ENCODE assay signal across 10 cellular contexts in genomic region chr11:82969811-82970210, GRCh38.
DNase-seq lines count a peak whose midpoint lies in the region; ATAC-seq and TF ChIP-seq lines count a peak whose summit lies in the region.
"Had no signal": no experiment of that assay in that cellular context is flagged by ENCODE, and none has a peak within 500 bp of the region (broad histone marks: within the 10 kb centered on the region; RNA-seq: fewer than 3 reads in every experiment).

No MANE protein-coding gene starts in this region.

- no peak for DNase-seq in CD4-positive, alpha-beta T cell
- no peak for DNase-seq in right atrium auricular region (ENCODE audit: low spot score)
- no peak for DNase-seq in A172 (ENCODE audit: low spot score)
- DNase-seq in HAP-1 (ENCODE audit: low spot score in 2 of 2), result no peak
- no peak for DNase-seq in NCI-H2227 (lab: John Stamatoyannopoulos, UW; ENCODE audit: unreplicated experiment)
- DNase-seq: activated CD4-positive, alpha-beta T cell treated with anti-CD3 and anti-CD28 coated beads, Interleukin-2, amount 50 U/mL, for 4 hours; transverse colon had no signal

- CTCF ChIA-PET in CD4-positive, alpha-beta T cell (lab: Charles Lee), result no interaction called here

- H3K4me1 ChIP-seq in right atrium auricular region (no peaks in the 10 kb centered on the region), HAP-1 (peaks cover 13% of the 10 kb centered on the region)
- H3K4me1 ChIP-seq: transverse colon had no signal

- no peak for TF ChIP-seq CTCF in CD4-positive, alpha-beta T cell (IDR thresholded peaks at IDR 0.05)
- TF ChIP-seq CTCF in right atrium auricular region (IDR thresholded peaks at IDR 0.05), result no peak

- H3K36me3 ChIP-seq in right atrium auricular region (no peaks in the 10 kb centered on the region), HAP-1 (replicated peaks) (no peaks in the 10 kb centered on the region)
- H3K36me3 ChIP-seq: transverse colon had no signal

- H3K9me3 Mint-ChIP-seq in CD4-positive, alpha-beta T cell, result peaks cover 3% of the 10 kb centered on the region

- no peaks in the 10 kb centered on the region for H3K27me3 ChIP-seq in CD4-positive, alpha-beta T cell (ENCODE audit: control insufficient read depth, insufficient read depth, low read length)
- no peaks in the 10 kb centered on the region for H3K27me3 ChIP-seq in right atrium auricular region
- H3K27me3 ChIP-seq in HAP-1 (ENCODE audit: low read depth), result no peaks in the 10 kb centered on the region
- H3K27me3 ChIP-seq: transverse colon had no signal

- H3K27ac Mint-ChIP-seq in CD4-positive, alpha-beta T cell, result peak overlapping the region; percentile 86

- no peak overlapping the region for H3K4me3 ChIP-seq in right atrium auricular region
- H3K4me3 ChIP-seq in HAP-1, result no peak overlapping the region
- H3K4me3 ChIP-seq: transverse colon had no signal

- H3K36me3 Mint-ChIP-seq in CD4-positive, alpha-beta T cell (ENCODE audit: low read depth), result no peaks in the 10 kb centered on the region

- ATAC-seq in CD4-positive, alpha-beta T cell (ENCODE audit: poor library complexity), result peak; percentile 21
- ATAC-seq in GM19035 (IDR thresholded peaks at IDR 0.05; ENCODE audit: unreplicated experiment), result peak; percentile 99
- peak; percentile 90 for ATAC-seq in HG02759 (IDR thresholded peaks at IDR 0.05; ENCODE audit: unreplicated experiment)
- ATAC-seq in HG03565 (IDR thresholded peaks at IDR 0.05; ENCODE audit: unreplicated experiment), result peak; percentile 98

- no peaks in the 10 kb centered on the region for H3K9me3 ChIP-seq in CD4-positive, alpha-beta T cell (ENCODE audit: control insufficient read depth, low read length)
- H3K9me3 ChIP-seq in right atrium auricular region, result no peaks in the 10 kb centered on the region
- no peaks in the 10 kb centered on the region for H3K9me3 ChIP-seq in HAP-1
- H3K9me3 ChIP-seq: transverse colon had no signal

- POLR2A ChIA-PET in CD4-positive, alpha-beta T cell (lab: Charles Lee), result interaction anchor here (1.1 to 2.4 kb wide), 4 partner anchors 9 to 187 kb away, joined by 4 to 18 read pairs (median 8); partner anchors contain the start of genes PCF11 and RAB30

- in situ Hi-C loops in HAP-1 (cut with MboI; ENCODE audit: low sequenced_read_pairs), result no loop called here

- intact Hi-C loops in CD4-positive, alpha-beta T cell (cut with DNase I, micrococcal nuclease), result loop anchor here (2.0 to 5.0 kb wide), 3 partner anchors 13 to 187 kb away; partner anchors contain the start of gene PCF11 (in 1 of the 2)

- H3K4me1 Mint-ChIP-seq in CD4-positive, alpha-beta T cell (ENCODE audit: low read depth), result peaks cover 54% of the 10 kb centered on the region

- H3K27ac ChIP-seq in CD4-positive, alpha-beta T cell (ENCODE audit: low read depth, low read length), result no peak overlapping the region
- H3K27ac ChIP-seq in right atrium auricular region, result no peak overlapping the region

- peak overlapping the region; percentile 71 for H3K4me3 Mint-ChIP-seq in CD4-positive, alpha-beta T cell

- H3K27me3 Mint-ChIP-seq in CD4-positive, alpha-beta T cell, result no peaks in the 10 kb centered on the region

Comparison
In these comparisons a context has a peak if more than half of its experiments do, and no peak if none do; other contexts are left out.
1. ATAC-seq: peak in every context shown above with its lines; median percentile 99 in GM19035; 98 in HG03565; 90 in HG02759; 21 in CD4-positive, alpha-beta T cell.